In the genomic region with DNA sequence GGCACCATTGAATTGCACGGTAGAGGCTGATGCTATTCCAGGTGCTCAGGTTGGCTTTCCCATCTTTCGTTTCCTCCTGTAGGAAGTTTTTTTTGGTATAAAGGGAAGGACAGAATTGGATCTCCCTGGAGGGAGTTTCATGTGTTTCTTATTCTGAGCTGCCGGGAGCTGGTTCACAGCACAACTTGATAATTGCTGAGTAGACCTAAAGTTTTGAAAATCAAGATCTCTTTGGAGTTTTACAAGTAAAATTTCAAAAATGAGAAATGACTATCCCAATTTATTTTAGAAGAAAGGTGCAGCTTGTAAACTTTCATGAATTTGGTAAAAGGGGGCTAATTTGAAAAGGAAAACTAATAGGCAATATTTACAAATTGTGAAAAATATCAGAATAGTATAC, we compare ENCODE assay signal across 20 cellular contexts.
DNase-seq lines count a peak whose midpoint lies in the region; ATAC-seq and TF ChIP-seq lines count a peak whose summit lies in the region.
"Had no signal": no experiment of that assay in that cellular context is flagged by ENCODE, and none has a peak within 500 bp of the region (broad histone marks: within the 10 kb centered on the region; RNA-seq: fewer than 3 reads in every experiment).

No MANE protein-coding gene starts in this region.

- H3K9me2 ChIP-seq in GM23338 (ENCODE audit: insufficient read depth): peaks cover 16% of the 10 kb centered on the region; the same call in 1 of the 2 replicates

- H3K9me3 Mint-ChIP-seq in GM23338 (no peaks in the 10 kb centered on the region), endothelial cell (ENCODE audit: unreplicated experiment) (no peaks in the 10 kb centered on the region)
- H3K9me3 Mint-ChIP-seq: CD8-positive, alpha-beta T cell had no signal

- H3K9me3 ChIP-seq in psoas muscle: no peaks in the 10 kb centered on the region
- H3K9me3 ChIP-seq in lower lobe of right lung: no peaks in the 10 kb centered on the region
- H3K9me3 ChIP-seq: Peyer's patch, SJCRH30 had no signal

- no peak for ATAC-seq in GM23338
- no peak for ATAC-seq in psoas muscle
- no peak for ATAC-seq in lower lobe of right lung
- ATAC-seq: CD8-positive, alpha-beta T cell; HCT116 had no signal

- H3K4me3 ChIP-seq in GM23338 (no peak overlapping the region), psoas muscle (peak overlapping the region; percentile 58), lower lobe of right lung (no peak overlapping the region), H7 (ENCODE audit: insufficient read depth, low read depth, low read length) (no peak overlapping the region)

- H3K79me2 ChIP-seq in GM23338 (replicated peaks; ENCODE audit: insufficient read depth): no peaks in the 10 kb centered on the region

- no peak for DNase-seq in GM23338 (ENCODE audit: low spot score)
- DNase-seq in endothelial cell (ENCODE audit: low spot score): no peak
- DNase-seq in psoas muscle: no peak
- no peak for DNase-seq in D341Med (ENCODE audit: low spot score)
- DNase-seq in lower lobe of right lung: no peak
- no peak for DNase-seq in foreskin melanocyte
- no peak for DNase-seq in H7
- DNase-seq: C1 segment of cervical spinal cord; CD8-positive, alpha-beta T cell; DMS153; GOT3; IMR-90; NCI-H1105 treated with DMSO at 0.1 percent for 48 hours; NCI-H2029 treated with DMSO at 0.1 percent for 48 hours; NCI-H345; NCI-H524; NCI-H774; Peyer's patch had no signal

- H3K4me1 ChIP-seq in GM23338 (ENCODE audit: insufficient read depth) (peaks cover 10% of the 10 kb centered on the region), psoas muscle (peaks cover 13% of the 10 kb centered on the region), lower lobe of right lung (peaks cover 15% of the 10 kb centered on the region)
- H3K4me1 ChIP-seq: Peyer's patch had no signal

- peaks cover 14% of the 10 kb centered on the region for H3K4me1 Mint-ChIP-seq in GM23338
- peaks cover 19% of the 10 kb centered on the region for H3K4me1 Mint-ChIP-seq in endothelial cell (ENCODE audit: unreplicated experiment)

- no peak overlapping the region for H3K27ac ChIP-seq in GM23338 (ENCODE audit: low read depth)
- H3K27ac ChIP-seq in psoas muscle: no peak overlapping the region
- H3K27ac ChIP-seq in lower lobe of right lung: no peak overlapping the region
- H3K27ac ChIP-seq: SJCRH30 had no signal

- no peaks in the 10 kb centered on the region for H3K36me3 ChIP-seq in GM23338 (ENCODE audit: insufficient read depth)
- H3K36me3 ChIP-seq in psoas muscle (ENCODE audit: insufficient read depth in 1 of 2, low read depth in 1 of 2): no peaks in the 10 kb centered on the region
- H3K36me3 ChIP-seq in lower lobe of right lung: no peaks in the 10 kb centered on the region
- H3K36me3 ChIP-seq in H7 (replicated peaks; ENCODE audit: control insufficient read depth, insufficient read depth, low read length): no peaks in the 10 kb centered on the region
- H3K36me3 ChIP-seq: Peyer's patch, SJCRH30 had no signal

- H3K4me3 Mint-ChIP-seq in GM23338 (no peak overlapping the region), endothelial cell (ENCODE audit: unreplicated experiment) (no peak overlapping the region)

- no peak overlapping the region for H3K27ac Mint-ChIP-seq in GM23338
- peak overlapping the region; percentile 80 for H3K27ac Mint-ChIP-seq in endothelial cell (ENCODE audit: unreplicated experiment)

- H3K4me2 ChIP-seq in GM23338: no peak overlapping the region

- no peaks in the 10 kb centered on the region for H3K27me3 Mint-ChIP-seq in GM23338 (ENCODE audit: insufficient read depth, low read depth, poor library complexity)
- H3K27me3 Mint-ChIP-seq in endothelial cell (ENCODE audit: unreplicated experiment): no peaks in the 10 kb centered on the region

- intact Hi-C loops in psoas muscle (cut with DNase I): no loop called here
- intact Hi-C loops in lower lobe of right lung (cut with DNase I): no loop called here

- 40 to 62% (median 42%) methylated on average over 3 of the region's 3 CpGs for WGBS in psoas muscle, 3 donors

- TF ChIP-seq CTCF in GM23338 (conservative IDR thresholded peaks at IDR 0.05; ENCODE audit: low read depth in 2 of 2): no peak
- TF ChIP-seq CTCF in endothelial cell (IDR thresholded peaks at IDR 0.05; ENCODE audit: unreplicated experiment): no peak
- TF ChIP-seq CTCF in psoas muscle (IDR thresholded peaks at IDR 0.05): no peak
- TF ChIP-seq CTCF in lower lobe of right lung (IDR thresholded peaks at IDR 0.05): no peak

- H2AFZ ChIP-seq in GM23338: peak overlapping the region; percentile 95

- no peaks in the 10 kb centered on the region for H3F3A ChIP-seq in GM23338 (replicated peaks; ENCODE audit: low read depth)

- H3K27me3 ChIP-seq in GM23338 (ENCODE audit: insufficient read depth) (no peaks in the 10 kb centered on the region), psoas muscle (ENCODE audit: insufficient read depth in 3 of 3, low read length in 2 of 3) (no peaks in the 10 kb centered on the region), lower lobe of right lung (ENCODE audit: low read depth) (no peaks in the 10 kb centered on the region), H7 (ENCODE audit: control insufficient read depth, insufficient read depth, low read length) (no peaks in the 10 kb centered on the region)
- H3K27me3 ChIP-seq: Peyer's patch had no signal

- H4K20me1 ChIP-seq in GM23338 (replicated peaks; ENCODE audit: insufficient read depth): no peaks in the 10 kb centered on the region

- H3K36me3 Mint-ChIP-seq in GM23338 (ENCODE audit: low read depth) (no peaks in the 10 kb centered on the region), endothelial cell (ENCODE audit: low read depth, unreplicated experiment) (no peaks in the 10 kb centered on the region)
- H3K36me3 Mint-ChIP-seq: CD8-positive, alpha-beta T cell had no signal

TF ChIP-seq in GM23338, 12 proteins besides CTCF, POLR2A, EP300 and RAD21:
- TF ChIP-seq EZH2 (IDR thresholded peaks at IDR 0.05; ENCODE audit: low read depth, unreplicated experiment): no peak
